Comparison of ENCODE assay signal across 8 cellular contexts in the genomic region with DNA sequence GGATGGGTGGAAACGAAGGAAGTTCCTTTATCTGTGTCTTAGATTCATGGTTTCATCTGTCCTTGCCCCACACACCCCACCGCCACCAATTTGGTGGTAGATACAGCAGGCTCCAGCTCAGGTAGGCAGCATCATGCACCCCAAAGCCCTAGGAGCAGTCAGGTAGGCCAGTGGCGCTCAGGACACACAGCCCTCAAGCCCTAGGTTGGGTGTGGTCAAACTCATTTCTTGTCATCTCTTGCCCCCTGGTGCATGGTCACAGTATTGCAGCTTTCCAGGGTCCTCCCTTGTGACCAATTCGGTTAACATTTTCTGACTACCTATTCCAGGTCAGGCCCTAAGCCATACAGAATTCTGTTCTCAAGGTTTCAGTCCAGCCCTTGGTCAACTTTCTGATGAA. TPM values are rescaled to one million over a fixed set of nuclear protein-coding genes. Genes with fewer than 3 reads are reported as not detected.
DNase-seq lines count a peak whose midpoint lies in the region; ATAC-seq and TF ChIP-seq lines count a peak whose summit lies in the region.

No MANE protein-coding gene starts in this region.

- no peaks in the 10 kb centered on the region for H3F3A ChIP-seq in DOHH2 (ENCODE audit: control insufficient read depth, insufficient read depth)

- H3K9me3 ChIP-seq in DOHH2 (ENCODE audit: control insufficient read depth, insufficient read depth, low read length), result no peaks in the 10 kb centered on the region

- no peak for ATAC-seq in GM21515 (IDR thresholded peaks at IDR 0.05; ENCODE audit: unreplicated experiment)

- H3K36me3 ChIP-seq in DOHH2 (ENCODE audit: control insufficient read depth, low read length) (no peaks in the 10 kb centered on the region), mesendoderm (ENCODE audit: control insufficient read depth, insufficient read depth, low read length) (no peaks in the 10 kb centered on the region)

- no peak overlapping the region for H2BK5ac ChIP-seq in mesendoderm (ENCODE audit: low read length)

- peak; percentile 55 for TF ChIP-seq CTCF in DOHH2 (IDR thresholded peaks at IDR 0.05; ENCODE audit: low read depth, low read length, poor library complexity, severe bottlenecking)
- peak; percentile 21 for TF ChIP-seq CTCF in GM20000 (IDR thresholded peaks at IDR 0.05; ENCODE audit: extremely low read depth, missing control alignments)
- TF ChIP-seq CTCF in VCaP (conservative IDR thresholded peaks at IDR 0.05), result peak; percentile 69

- no CpG with 5 or more reads among the region's 4 CpGs for WGBS in mesendoderm (ENCODE audit: extremely low coverage, insufficient coverage, low lambda C conversion rate)

- H3K4me2 ChIP-seq in DOHH2 (ENCODE audit: low read length) (no peak overlapping the region), mesendoderm (ENCODE audit: low read length) (no peak overlapping the region)

- H3K27ac ChIP-seq in DOHH2 (ENCODE audit: low read depth, low read length) (no peak overlapping the region), VCaP (no peak overlapping the region), mesendoderm (ENCODE audit: low read depth, low read length) (no peak overlapping the region)

- peak; percentile 53 for DNase-seq in GM20000 (ENCODE audit: low spot score)
- peak; percentile 7 to 30 for DNase-seq in Kasumi-1 (lab: John Stamatoyannopoulos, UW)
- peak; percentile 5 for DNase-seq in central memory CD4-positive, alpha-beta T cell
- DNase-seq in mesendoderm, result peak; percentile 62
- DNase-seq in stimulated activated naive CD4-positive, alpha-beta T cell (lab: John Stamatoyannopoulos, UW), result peak in 5 of 6 experiments; percentile 8 to 42 (median 32)

- H4K5ac ChIP-seq in mesendoderm (ENCODE audit: low read length), result no peak overlapping the region

- no peaks in the 10 kb centered on the region for H3K4me1 ChIP-seq in DOHH2 (ENCODE audit: control insufficient read depth, low read length)
- no peaks in the 10 kb centered on the region for H3K4me1 ChIP-seq in mesendoderm (ENCODE audit: control insufficient read depth, low read depth, low read length)

- no peaks in the 10 kb centered on the region for H3K9me2 ChIP-seq in DOHH2 (replicated peaks; ENCODE audit: control insufficient read depth, low read length)

- no peaks in the 10 kb centered on the region for H3K79me2 ChIP-seq in DOHH2 (ENCODE audit: control insufficient read depth, low read length)
- H3K79me2 ChIP-seq in mesendoderm (ENCODE audit: control insufficient read depth, insufficient read depth, low read length), result no peaks in the 10 kb centered on the region

- no peak overlapping the region for H3K56ac ChIP-seq in mesendoderm (ENCODE audit: low read length)

- H2AK5ac ChIP-seq in mesendoderm (ENCODE audit: low read length), result no peak overlapping the region

- no peak overlapping the region for H3K4ac ChIP-seq in mesendoderm (ENCODE audit: low read depth, low read length)

- H3K27me3 ChIP-seq in DOHH2 (ENCODE audit: control insufficient read depth, low read length) (no peaks in the 10 kb centered on the region), mesendoderm (ENCODE audit: insufficient read depth, low read length, poor library complexity) (no peaks in the 10 kb centered on the region)

- no peak overlapping the region for H3K23ac ChIP-seq in mesendoderm (ENCODE audit: low read length)

- no peaks in the 10 kb centered on the region for H3K79me1 ChIP-seq in mesendoderm (ENCODE audit: low read length)

- H3K9ac ChIP-seq in mesendoderm (ENCODE audit: low read length), result no peak overlapping the region

- H2BK120ac ChIP-seq in mesendoderm (ENCODE audit: low read depth, low read length), result no peak overlapping the region

- H3K18ac ChIP-seq in mesendoderm (ENCODE audit: low read length), result no peak overlapping the region

- no peaks in the 10 kb centered on the region for H4K20me1 ChIP-seq in DOHH2 (ENCODE audit: control insufficient read depth, insufficient read depth, low read depth, low read length)

- H2BK15ac ChIP-seq in mesendoderm (replicated peaks; ENCODE audit: low read depth), result no peak overlapping the region

- H4K8ac ChIP-seq in mesendoderm (ENCODE audit: low read depth, low read length), result no peak overlapping the region

- H3K4me3 ChIP-seq in DOHH2 (ENCODE audit: low read length), result no peak overlapping the region
- no peak overlapping the region for H3K4me3 ChIP-seq in mesendoderm (ENCODE audit: low read length)

RNA-seq across cellular contexts. Expression of a gene that starts 14.5 kb away (rescaled TPM):
- 1.9 TPM for polyA plus RNA-seq in mesendoderm (2013, experiment 1 of 2)
- polyA plus RNA-seq in mesendoderm (2013, experiment 2 of 2), result 1.5 TPM

RNA-seq across cellular contexts. Expression of a gene that starts 35.0 kb away (rescaled TPM):
- polyA plus RNA-seq in mesendoderm (2013, experiment 1 of 2), result not detected
- not detected for polyA plus RNA-seq in mesendoderm (2013, experiment 2 of 2)

RNA-seq across cellular contexts. Expression of a gene that starts 53.7 kb away (rescaled TPM):
- not detected for polyA plus RNA-seq in mesendoderm (2013, experiment 1 of 2)
- polyA plus RNA-seq in mesendoderm (2013, experiment 2 of 2), result not detected

Comparison
In these comparisons a context has a peak if more than half of its experiments do, and no peak if none do; other contexts are left out.
1. DNase-seq: peak in every context shown above with its lines; median percentile 62 in mesendoderm; 53 in GM20000; 32 in stimulated activated naive CD4-positive, alpha-beta T cell; 18 in Kasumi-1; 5 in central memory CD4-positive, alpha-beta T cell.